9 cellular contexts compared by ENCODE assay signal in genomic region chr13:23871616-23872220, GRCh38. TPM values are rescaled to one million over a fixed set of nuclear protein-coding genes. Genes with fewer than 3 reads are reported as not detected.
DNase-seq lines count a peak whose midpoint lies in the region; ATAC-seq and TF ChIP-seq lines count a peak whose summit lies in the region.
"Had no signal": no experiment of that assay in that cellular context is flagged by ENCODE, and none has a peak within 500 bp of the region (broad histone marks: within the 10 kb centered on the region; RNA-seq: fewer than 3 reads in every experiment).

No MANE protein-coding gene starts in this region.

- CTCF ChIA-PET in CD4-positive, alpha-beta memory T cell (lab: Charles Lee; ENCODE audit: partially characterized antibody): interaction anchor here (0.7 to 1.6 kb wide), 4 partner anchors 15 to 404 kb away, joined by 3 to 12 read pairs (median 6); partner anchors contain the start of gene MIPEP

- in situ Hi-C loops in transverse colon (cut with MboI; ENCODE audit: low pct_ligation_motif_present in 1 of 4, low pct_unique_long_range_greater_than_20kb in 1 of 4, low sequenced_read_pairs in 3 of 4): loop anchor here (10.0 to 25.0 kb wide), 2 partner anchors 407 to 409 kb away; no protein-coding TSS in a partner anchor

- ATAC-seq in HG02970 (IDR thresholded peaks at IDR 0.05; ENCODE audit: low FRiP score, unreplicated experiment): no peak

- no peaks in the 10 kb centered on the region for H3K27me3 Mint-ChIP-seq in CD4-positive, alpha-beta memory T cell
- H3K27me3 Mint-ChIP-seq: stimulated activated naive CD8-positive, alpha-beta T cell treated with anti-CD3 and anti-CD28 coated beads, Interleukin-15, Interleukin-2, amounts not matched to agents 100 ng/mL and 50 ng/mL, for 24 hours had no signal

- H3K4me1 ChIP-seq in CD4-positive, alpha-beta memory T cell (ENCODE audit: insufficient read depth, low read length): no peaks in the 10 kb centered on the region
- H3K4me1 ChIP-seq in left ventricle myocardium inferior: no peaks in the 10 kb centered on the region
- no peaks in the 10 kb centered on the region for H3K4me1 ChIP-seq in transverse colon

- TF ChIP-seq EP300 in transverse colon (IDR thresholded peaks at IDR 0.05; ENCODE audit: low read depth): no peak

- H3K27ac Mint-ChIP-seq in CD4-positive, alpha-beta memory T cell: no peak overlapping the region
- H3K27ac Mint-ChIP-seq: stimulated activated naive CD8-positive, alpha-beta T cell treated with anti-CD3 and anti-CD28 coated beads, Interleukin-15, Interleukin-2, amounts not matched to agents 100 ng/mL and 50 ng/mL, for 24 hours had no signal

- no peaks in the 10 kb centered on the region for H3K9me3 ChIP-seq in CD4-positive, alpha-beta memory T cell (ENCODE audit: control insufficient read depth in 1 of 2, low read length in 2 of 2)
- H3K9me3 ChIP-seq in left ventricle myocardium inferior (replicated peaks) (no peaks in the 10 kb centered on the region), transverse colon (no peaks in the 10 kb centered on the region)

- H3K27me3 ChIP-seq in CD4-positive, alpha-beta memory T cell (ENCODE audit: insufficient read depth, low read length): no peaks in the 10 kb centered on the region
- no peaks in the 10 kb centered on the region for H3K27me3 ChIP-seq in left ventricle myocardium inferior (ENCODE audit: low read depth)
- H3K27me3 ChIP-seq in transverse colon: no peaks in the 10 kb centered on the region

- H3K4me3 ChIP-seq in CD4-positive, alpha-beta memory T cell (ENCODE audit: low read length in 2 of 2): no peak overlapping the region
- H3K4me3 ChIP-seq in HFF-Myc (replicated peaks; ENCODE audit: low read depth, low read length) (no peak overlapping the region), left ventricle myocardium inferior (no peak overlapping the region), transverse colon (no peak overlapping the region)

- POLR2A ChIA-PET in CD4-positive, alpha-beta memory T cell (lab: Charles Lee; ENCODE audit: partially characterized antibody): no interaction called here

- H3K9me3 Mint-ChIP-seq in CD4-positive, alpha-beta memory T cell: no peaks in the 10 kb centered on the region
- H3K9me3 Mint-ChIP-seq: stimulated activated naive CD8-positive, alpha-beta T cell treated with anti-CD3 and anti-CD28 coated beads, Interleukin-15, Interleukin-2, amounts not matched to agents 100 ng/mL and 50 ng/mL, for 24 hours had no signal

- peak in 4 of 5 donors; percentile 11 to 28 (median 20) for DNase-seq in CD4-positive, alpha-beta memory T cell
- no peak for DNase-seq in HFF-Myc (ENCODE audit: extremely low read depth, low read depth)
- no peak for DNase-seq in left ventricle myocardium inferior
- DNase-seq in transverse colon: no peak
- DNase-seq in globus pallidus (ENCODE audit: low spot score): no peak
- DNase-seq in HK-2 (ENCODE audit: unreplicated experiment): no peak

- intact Hi-C loops in CD4-positive, alpha-beta memory T cell (cut with micrococcal nuclease): loop anchor here (1.0 to 5.0 kb wide), 5 partner anchors 128 to 464 kb away; no protein-coding TSS in a partner anchor
- intact Hi-C loops in left ventricle myocardium inferior (cut with micrococcal nuclease): loop anchor here (1.0 kb wide), 1 partner anchor 405 kb away; no protein-coding TSS in a partner anchor
- intact Hi-C loops in transverse colon (cut with DNase I; ENCODE audit: low total_unique reads): loop anchor here (5.0 to 10.0 kb wide), 2 partner anchors 109 to 407 kb away; no protein-coding TSS in a partner anchor

- H3K4me3 Mint-ChIP-seq in CD4-positive, alpha-beta memory T cell: no peak overlapping the region
- H3K4me3 Mint-ChIP-seq: stimulated activated naive CD8-positive, alpha-beta T cell treated with anti-CD3 and anti-CD28 coated beads, Interleukin-15, Interleukin-2, amounts not matched to agents 100 ng/mL and 50 ng/mL, for 24 hours had no signal

- H3K27ac ChIP-seq in CD4-positive, alpha-beta memory T cell (ENCODE audit: low read depth, low read length): no peak overlapping the region
- H3K27ac ChIP-seq in VCaP: no peak overlapping the region
- no peak overlapping the region for H3K27ac ChIP-seq in left ventricle myocardium inferior (replicated peaks)
- no peak overlapping the region for H3K27ac ChIP-seq in transverse colon

- WGBS in transverse colon (ENCODE audit: low coverage in 1 of 2), 2 donors: 89 to 90% methylated on average over 2 of the region's 2 CpGs

- H3K36me3 ChIP-seq in CD4-positive, alpha-beta memory T cell (ENCODE audit: insufficient read depth, low read length): no peaks in the 10 kb centered on the region
- H3K36me3 ChIP-seq in left ventricle myocardium inferior (peaks cover 21% of the 10 kb centered on the region), transverse colon (no peaks in the 10 kb centered on the region)

- H3K36me3 Mint-ChIP-seq in CD4-positive, alpha-beta memory T cell: peaks cover 7 to 10% of the 10 kb centered on the region in 2 donors

- TF ChIP-seq CTCF in HFF-Myc (IDR thresholded peaks at IDR 0.05; ENCODE audit: low read depth, low read length, missing control alignments): peak; percentile 14
- TF ChIP-seq CTCF in VCaP (conservative IDR thresholded peaks at IDR 0.05): peak; percentile 70
- TF ChIP-seq CTCF in left ventricle myocardium inferior (IDR thresholded peaks at IDR 0.05; ENCODE audit: borderline replicate concordance): peak; percentile 73
- TF ChIP-seq CTCF in transverse colon (IDR thresholded peaks at IDR 0.05): peak; percentile 54 to 56 (median 56)

- TF ChIP-seq POLR2A in transverse colon (IDR thresholded peaks at IDR 0.05): no peak

- H3K4me1 Mint-ChIP-seq in CD4-positive, alpha-beta memory T cell: no peaks in the 10 kb centered on the region

RNA-seq across cellular contexts. Expression of gene MIPEP, which starts 17.5 kb away (rescaled TPM):
- 1 to 10 TPM; 8.8 to 9.1 TPM for total RNA-seq in CD4-positive, alpha-beta memory T cell
- polyA plus RNA-seq in CD4-positive, alpha-beta memory T cell: 10 to 100 TPM; 15.2 to 16.4 TPM
- total RNA-seq in left ventricle myocardium inferior: 49.7 TPM
- 10 to 100 TPM in 3 of 4 donors, 1 to 10 TPM in 1; 5.2 to 20.1 (median 17.8) TPM for total RNA-seq in transverse colon

RNA-seq across cellular contexts. Expression of gene C1QTNF9B, which starts 25.6 kb away (rescaled TPM):
- total RNA-seq in CD4-positive, alpha-beta memory T cell: not detected
- under 1 TPM in 1 of 2 donors, not detected in 1; 0.23 TPM for polyA plus RNA-seq in CD4-positive, alpha-beta memory T cell
- total RNA-seq in left ventricle myocardium inferior (2.1 TPM), transverse colon (not detected)

Comparison
In these comparisons a context has a peak if more than half of its experiments do, and no peak if none do; other contexts are left out.
1. DNase-seq: peak in CD4-positive, alpha-beta memory T cell (4 of 5); none in HFF-Myc (single experiment), left ventricle myocardium inferior (single experiment), transverse colon (single experiment), globus pallidus (single experiment) and HK-2 (single experiment).
2. CTCF ChIP-seq: peak in every context shown above with its lines; median percentile 73 in left ventricle myocardium inferior; 70 in VCaP; 56 in transverse colon; 14 in HFF-Myc.